23 cellular contexts compared by ENCODE assay signal in genomic region chr1:22570140-22570909, GRCh38. TPM values are rescaled to one million over a fixed set of nuclear protein-coding genes. Genes with fewer than 3 reads are reported as not detected.
"Had no signal": no experiment of that assay in that cellular context is flagged by ENCODE, and none has a peak within 500 bp of the region (broad histone marks: within the 10 kb centered on the region; RNA-seq: fewer than 3 reads in every experiment).

No MANE protein-coding gene starts in this region.

- H3K27me3 ChIP-seq: ovary, right atrium auricular region had no signal

- H3K9me3 Mint-ChIP-seq: naive thymus-derived CD8-positive, alpha-beta T cell had no signal

- H3K4me3 Mint-ChIP-seq: naive thymus-derived CD8-positive, alpha-beta T cell had no signal

- DNase-seq: colonic mucosa; dermis blood vessel endothelial cell; esophagus squamous epithelium; foreskin fibroblast; kidney glomerular epithelial cell; mammary epithelial cell; mucosa of descending colon; naive thymus-derived CD8-positive, alpha-beta T cell; nucleus accumbens; ovary; small intestine; stimulated activated CD4-positive, alpha-beta T cell treated with anti-CD3 and anti-CD28 coated beads, Interleukin-12 subunit alpha, Interleukin-12 subunit beta, amount 100 ng/mL, for 4 hours; stimulated activated naive CD4-positive, alpha-beta T cell; stomach; substantia nigra; transverse colon had no signal

- H3K36me3 ChIP-seq: colonic mucosa, esophagus squamous epithelium, gastroesophageal sphincter, ovary, right atrium auricular region, stomach, thoracic aorta, transverse colon had no signal

- H3K27ac ChIP-seq: colonic mucosa, esophagus squamous epithelium, gastroesophageal sphincter, ovary, right atrium auricular region, stomach, thoracic aorta, transverse colon had no signal

- H3K36me3 Mint-ChIP-seq: naive thymus-derived CD8-positive, alpha-beta T cell had no signal

- H3K4me3 ChIP-seq: colonic mucosa, esophagus squamous epithelium, gastroesophageal sphincter, mucosa of descending colon, ovary, right atrium auricular region, stomach, thoracic aorta, transverse colon had no signal

- H3K4me1 Mint-ChIP-seq: naive thymus-derived CD8-positive, alpha-beta T cell had no signal

- H3K9me3 ChIP-seq: colonic mucosa, esophagus squamous epithelium, gastroesophageal sphincter, mucosa of descending colon, ovary, right atrium auricular region, stomach, thoracic aorta, transverse colon had no signal

- H3K27ac Mint-ChIP-seq: naive thymus-derived CD8-positive, alpha-beta T cell had no signal

- ATAC-seq: gastroesophageal sphincter; mucosa of descending colon; naive thymus-derived CD8-positive, alpha-beta T cell had no signal

- H3K4me1 ChIP-seq: colonic mucosa, esophagus squamous epithelium, gastroesophageal sphincter, right atrium auricular region, stomach, transverse colon had no signal

- FAIRE-seq: small intestine had no signal

RNA-seq across cellular contexts. Expression of gene EPHA8, which starts 7.0 kb away (rescaled TPM):
- total RNA-seq: colonic mucosa; dermis blood vessel endothelial cell; epithelial cell of proximal tubule; liver; mammary epithelial cell; mucosa of descending colon; naive thymus-derived CD8-positive, alpha-beta T cell; ovary; posterior vena cava; right atrium auricular region; stomach; thoracic aorta; transverse colon; urinary bladder had no signal
- polyA plus RNA-seq: liver; mammary epithelial cell; naive thymus-derived CD8-positive, alpha-beta T cell; stomach; urinary bladder had no signal
